Comparison of ENCODE assay signal across 1 cellular context in genomic region chr2:20584045-20584636, GRCh38.
TF ChIP-seq lines count a peak whose summit lies in the region.

No MANE protein-coding gene starts in this region.

TF ChIP-seq in H1, 55 proteins besides CTCF, POLR2A, EP300 and RAD21:
- TF ChIP-seq CBX8 (IDR thresholded peaks at IDR 0.05; ENCODE audit: borderline replicate concordance, low read depth, low read length) = no peak
- no peak for TF ChIP-seq SP4 (IDR thresholded peaks at IDR 0.05; ENCODE audit: low read length)
- no peak for TF ChIP-seq EZH2 (IDR thresholded peaks at IDR 0.05; ENCODE audit: low read depth, low read length, severe bottlenecking)
- TF ChIP-seq, protein P1, sequence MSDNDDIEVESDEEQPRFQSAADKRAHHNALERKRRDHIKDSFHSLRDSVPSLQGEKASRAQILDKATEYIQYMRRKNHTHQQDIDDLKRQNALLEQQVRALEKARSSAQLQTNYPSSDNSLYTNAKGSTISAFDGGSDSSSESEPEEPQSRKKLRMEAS (IDR thresholded peaks at IDR 0.05) = no peak
- peak; percentile 26; the same call in 1 of the 2 replicates for TF ChIP-seq BACH1 (IDR thresholded peaks at IDR 0.05; ENCODE audit: low read length)
- no peak for TF ChIP-seq POLR2AphosphoS5 (IDR thresholded peaks at IDR 0.05; ENCODE audit: low read depth, low read length)
- TF ChIP-seq CHD1 (IDR thresholded peaks at IDR 0.05; ENCODE audit: low read depth, low read length) = no peak
- no peak for TF ChIP-seq SIN3A (conservative IDR thresholded peaks at IDR 0.05 in 1 of 2, IDR thresholded peaks at IDR 0.05 in 1 of 2; ENCODE audit: low read depth in 1 of 2, low read length in 2 of 2)
- TF ChIP-seq HDAC2 (IDR thresholded peaks at IDR 0.05; ENCODE audit: borderline replicate concordance in 1 of 2, low read depth in 2 of 2, low read length in 2 of 2) = no peak
- peak; percentile 51 for TF ChIP-seq ASH2L (IDR thresholded peaks at IDR 0.05; ENCODE audit: low read length)
- TF ChIP-seq E2F6 (IDR thresholded peaks at IDR 0.05) = no peak
- no peak for TF ChIP-seq SAP30 (IDR thresholded peaks at IDR 0.05; ENCODE audit: insufficient read depth, insufficient replicate concordance, low read length)
- TF ChIP-seq TAF1 (IDR thresholded peaks at IDR 0.05; ENCODE audit: low read depth, low read length) = 0 out of 2 replicates have a peak, but pooled peaks have one; percentile 13
- peak; percentile 27; the same call in 1 of the 2 replicates for TF ChIP-seq MAFK (IDR thresholded peaks at IDR 0.05; ENCODE audit: low read depth, low read length)
- no peak for TF ChIP-seq YY1 (IDR thresholded peaks at IDR 0.05; ENCODE audit: low read depth, low read length)
- TF ChIP-seq TBP (IDR thresholded peaks at IDR 0.05; ENCODE audit: low read depth, low read length) = no peak
- TF ChIP-seq HDAC6 (IDR thresholded peaks at IDR 0.05; ENCODE audit: low read depth, low read length) = no peak
